In the genomic region with DNA sequence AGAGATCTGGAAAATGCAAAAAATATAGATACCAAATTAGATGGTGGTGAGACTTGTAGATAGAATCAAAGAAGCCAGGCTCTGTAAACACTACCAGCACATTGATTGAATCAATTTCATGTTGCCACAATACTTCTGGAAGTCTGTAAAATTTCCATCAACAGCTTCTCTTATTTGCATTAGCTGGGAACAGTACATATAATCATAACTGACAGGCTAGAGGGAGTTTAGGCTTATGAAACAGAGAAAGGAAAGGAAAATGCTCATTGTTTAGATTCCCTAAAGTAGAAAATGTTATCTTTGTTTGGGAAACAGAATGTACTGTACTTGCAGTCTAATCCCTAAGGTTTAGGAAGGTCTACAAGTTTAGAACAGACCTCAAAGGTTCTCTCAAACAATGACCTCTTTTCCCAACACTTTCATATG, we compare ENCODE assay signal across 16 cellular contexts.
DNase-seq lines count a peak whose midpoint lies in the region; ATAC-seq and TF ChIP-seq lines count a peak whose summit lies in the region.
"Had no signal": no experiment of that assay in that cellular context is flagged by ENCODE, and none has a peak within 500 bp of the region (broad histone marks: within the 10 kb centered on the region; RNA-seq: fewer than 3 reads in every experiment).

No MANE protein-coding gene starts in this region.

- intact Hi-C loops in mucosa of descending colon (cut with DNase I, micrococcal nuclease): no loop called here

- TF ChIP-seq CTCF in gastroesophageal sphincter (IDR thresholded peaks at IDR 0.05) (no peak), retinal pigment epithelial cell (conservative IDR thresholded peaks at IDR 0.05; ENCODE audit: low read depth, low read length) (no peak), mucosa of descending colon (IDR thresholded peaks at IDR 0.05) (no peak)

- peak; percentile 85 for TF ChIP-seq EP300 in gastroesophageal sphincter (IDR thresholded peaks at IDR 0.05)

- DNase-seq in LHCN-M2 (ENCODE audit: low read depth) (peak; percentile 39), retinal pigment epithelial cell (ENCODE audit: low read depth) (peak; percentile 47), mucosa of descending colon (no peak)
- DNase-seq in central memory CD4-positive, alpha-beta T cell: no peak
- no peak for DNase-seq in activated CD4-positive, alpha-beta memory T cell treated with anti-CD3 and anti-CD28 coated beads, Interleukin-2, amount 10 ng/mL, durations not matched to agents 7 days and 5 days
- DNase-seq: activated naive CD4-positive, alpha-beta T cell treated with anti-CD3 and anti-CD28 coated beads for 36 hours; activated T-cell treated with anti-CD3 and anti-CD28 coated beads, Interleukin-2, amount 50 U/mL, for 72 hours; caudate nucleus; naive thymus-derived CD4-positive, alpha-beta T cell; sigmoid colon had no signal

- H3K4me3 Mint-ChIP-seq in activated CD4-positive, alpha-beta memory T cell treated with anti-CD3 and anti-CD28 coated beads, Interleukin-2, amount 10 ng/mL, durations not matched to agents 7 days and 5 days: no peak overlapping the region
- H3K4me3 Mint-ChIP-seq: activated naive CD4-positive, alpha-beta T cell treated with anti-CD3 and anti-CD28 coated beads for 36 hours; activated T-cell treated with anti-CD3 and anti-CD28 coated beads, Interleukin-2, amount 50 U/mL, for 72 hours; GM23338; naive thymus-derived CD4-positive, alpha-beta T cell had no signal

- H3K4me3 ChIP-seq in gastroesophageal sphincter (no peak overlapping the region), retinal pigment epithelial cell (ENCODE audit: low read length) (no peak overlapping the region), mucosa of descending colon (no peak overlapping the region)
- H3K4me3 ChIP-seq: GM23338, sigmoid colon had no signal

- POLR2A ChIA-PET in activated CD4-positive, alpha-beta memory T cell treated with anti-CD3 and anti-CD28 coated beads, Interleukin-2, amount 10 ng/mL, durations not matched to agents 7 days and 5 days (lab: Charles Lee): no interaction called here

- peak; percentile 81 for ATAC-seq in SK-N-SH treated with all-trans-retinoic acid at 6 μM for 48 hours
- ATAC-seq in gastroesophageal sphincter: peak; percentile 53
- no peak for ATAC-seq in mucosa of descending colon
- ATAC-seq: activated T-cell treated with anti-CD3 and anti-CD28 coated beads, Interleukin-2, amount 50 U/mL, for 72 hours; GM23338; naive thymus-derived CD4-positive, alpha-beta T cell had no signal

- H3K27me3 Mint-ChIP-seq in activated CD4-positive, alpha-beta memory T cell treated with anti-CD3 and anti-CD28 coated beads, Interleukin-2, amount 10 ng/mL, durations not matched to agents 7 days and 5 days: no peaks in the 10 kb centered on the region
- H3K27me3 Mint-ChIP-seq: naive thymus-derived CD4-positive, alpha-beta T cell had no signal

- no peaks in the 10 kb centered on the region for H3K9me3 Mint-ChIP-seq in activated CD4-positive, alpha-beta memory T cell treated with anti-CD3 and anti-CD28 coated beads, Interleukin-2, amount 10 ng/mL, durations not matched to agents 7 days and 5 days
- H3K9me3 Mint-ChIP-seq: activated naive CD4-positive, alpha-beta T cell treated with anti-CD3 and anti-CD28 coated beads for 36 hours; activated T-cell treated with anti-CD3 and anti-CD28 coated beads, Interleukin-2, amount 50 U/mL, for 72 hours; GM23338; naive thymus-derived CD4-positive, alpha-beta T cell had no signal

- H3K9me3 ChIP-seq in gastroesophageal sphincter: no peaks in the 10 kb centered on the region
- H3K9me3 ChIP-seq in mucosa of descending colon: no peaks in the 10 kb centered on the region
- H3K9me3 ChIP-seq: sigmoid colon had no signal

- CTCF ChIA-PET in activated CD4-positive, alpha-beta memory T cell treated with anti-CD3 and anti-CD28 coated beads, Interleukin-2, amount 10 ng/mL, durations not matched to agents 7 days and 5 days (lab: Charles Lee): no interaction called here

- H3K36me3 Mint-ChIP-seq in activated CD4-positive, alpha-beta memory T cell treated with anti-CD3 and anti-CD28 coated beads, Interleukin-2, amount 10 ng/mL, durations not matched to agents 7 days and 5 days (ENCODE audit: low read depth): no peaks in the 10 kb centered on the region

- no peak for TF ChIP-seq POLR2A in gastroesophageal sphincter (IDR thresholded peaks at IDR 0.05)

- peak overlapping the region; percentile 55 to 66 (median 61) for H3K27ac ChIP-seq in gastroesophageal sphincter
- H3K27ac ChIP-seq: epithelial cell of prostate, HL-60, RWPE1 had no signal

- no peak overlapping the region for H3K27ac Mint-ChIP-seq in activated CD4-positive, alpha-beta memory T cell treated with anti-CD3 and anti-CD28 coated beads, Interleukin-2, amount 10 ng/mL, durations not matched to agents 7 days and 5 days
- H3K27ac Mint-ChIP-seq: activated naive CD4-positive, alpha-beta T cell treated with anti-CD3 and anti-CD28 coated beads for 36 hours; activated T-cell treated with anti-CD3 and anti-CD28 coated beads, Interleukin-2, amount 50 U/mL, for 72 hours; GM23338; naive thymus-derived CD4-positive, alpha-beta T cell had no signal

- H3K4me1 Mint-ChIP-seq in activated CD4-positive, alpha-beta memory T cell treated with anti-CD3 and anti-CD28 coated beads, Interleukin-2, amount 10 ng/mL, durations not matched to agents 7 days and 5 days: no peaks in the 10 kb centered on the region
- H3K4me1 Mint-ChIP-seq: GM23338; naive thymus-derived CD4-positive, alpha-beta T cell had no signal

- H3K36me3 ChIP-seq in gastroesophageal sphincter: no peaks in the 10 kb centered on the region
- H3K36me3 ChIP-seq in mucosa of descending colon (ENCODE audit: low read depth): no peaks in the 10 kb centered on the region
- H3K36me3 ChIP-seq: sigmoid colon had no signal

- peaks cover 3 to 25% (median 10%) of the 10 kb centered on the region in 3 donors for H3K4me1 ChIP-seq in gastroesophageal sphincter
- no peaks in the 10 kb centered on the region for H3K4me1 ChIP-seq in mucosa of descending colon (ENCODE audit: low read depth)
- H3K4me1 ChIP-seq: sigmoid colon had no signal

- H3K27me3 ChIP-seq in gastroesophageal sphincter: no peaks in the 10 kb centered on the region
- H3K27me3 ChIP-seq: sigmoid colon had no signal

TF ChIP-seq in SK-N-SH treated with all-trans-retinoic acid at 6 μM for 48 hours, 23 proteins besides CTCF, POLR2A, EP300 and RAD21:
- TF ChIP-seq GLIS3 (CRISPR knock-in tag; IDR thresholded peaks at IDR 0.05): no peak
- no peak for TF ChIP-seq ZNF565 (CRISPR knock-in tag; conservative IDR thresholded peaks at IDR 0.05; ENCODE audit: low read depth)
- peak; percentile 64 for TF ChIP-seq ISL1 (CRISPR knock-in tag; IDR thresholded peaks at IDR 0.05)
- TF ChIP-seq ZNF70 (CRISPR knock-in tag; IDR thresholded peaks at IDR 0.05): no peak
- TF ChIP-seq CSDC2 (CRISPR knock-in tag; IDR thresholded peaks at IDR 0.05): no peak
- TF ChIP-seq ZFP30 (CRISPR knock-in tag; IDR thresholded peaks at IDR 0.05): no peak
- TF ChIP-seq TCF4 (CRISPR knock-in tag; IDR thresholded peaks at IDR 0.05; ENCODE audit: borderline replicate concordance): peak; percentile 80; the same call in 1 of the 2 replicates

Comparison
In these comparisons a context has a peak if more than half of its experiments do, and no peak if none do; other contexts are left out.
1. DNase-seq: peak in LHCN-M2 (single experiment) and retinal pigment epithelial cell (single experiment); none in central memory CD4-positive, alpha-beta T cell (single experiment), mucosa of descending colon (0 of 3) and activated CD4-positive, alpha-beta memory T cell treated with anti-CD3 and anti-CD28 coated beads, Interleukin-2, amount 10 ng/mL, durations not matched to agents 7 days and 5 days (single experiment).